Comparison of ENCODE assay signal across 19 cellular contexts in the genomic region with DNA sequence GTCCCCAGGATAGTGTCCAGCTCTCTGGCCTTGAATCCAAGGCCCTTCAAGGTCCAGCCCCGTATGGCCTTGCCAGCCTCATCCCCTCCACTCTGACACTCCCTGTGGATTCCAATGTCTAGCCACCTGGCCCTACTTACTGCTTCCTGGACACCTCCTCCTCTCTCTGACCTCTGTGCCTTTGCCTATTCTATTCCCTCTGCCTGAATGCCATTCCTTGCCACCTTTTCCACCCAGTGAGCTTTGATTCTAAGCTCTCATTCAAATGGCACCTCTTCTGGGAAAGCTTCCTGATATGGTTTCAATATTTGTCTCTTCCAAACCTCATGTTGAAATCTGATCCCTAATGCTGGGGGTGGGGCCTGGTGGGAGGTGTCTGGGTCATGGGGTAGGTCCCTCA.
"Had no signal": no experiment of that assay in that cellular context is flagged by ENCODE, and none has a peak within 500 bp of the region (broad histone marks: within the 10 kb centered on the region; RNA-seq: fewer than 3 reads in every experiment).

No MANE protein-coding gene starts in this region.

- H3K27me3 Mint-ChIP-seq: activated CD4-positive, alpha-beta T cell treated with anti-CD3 and anti-CD28 coated beads for 36 hours; activated naive CD8-positive, alpha-beta T cell had no signal

- H3K9me3 ChIP-seq: body of pancreas, left ventricle myocardium inferior, mucosa of descending colon, tibial nerve had no signal

- H3K4me1 Mint-ChIP-seq: activated CD4-positive, alpha-beta T cell treated with anti-CD3 and anti-CD28 coated beads for 36 hours had no signal

- ATAC-seq: activated CD4-positive, alpha-beta T cell treated with anti-CD3 and anti-CD28 coated beads for 36 hours; body of pancreas; mucosa of descending colon; natural killer cell treated with Interleukin-12 subunit alpha and Interleukin-12 subunit beta and Interleukin-15 and Interleukin-18, amount 100 ng/mL, for 72 hours; right cardiac atrium had no signal

- H3K27ac Mint-ChIP-seq: activated CD4-positive, alpha-beta T cell treated with anti-CD3 and anti-CD28 coated beads for 36 hours; activated naive CD8-positive, alpha-beta T cell; natural killer cell treated with Interleukin-12 subunit alpha and Interleukin-12 subunit beta and Interleukin-15 and Interleukin-18, amount 100 ng/mL, for 72 hours had no signal

- H3K36me3 Mint-ChIP-seq: activated naive CD8-positive, alpha-beta T cell; natural killer cell treated with Interleukin-12 subunit alpha and Interleukin-12 subunit beta and Interleukin-15 and Interleukin-18, amount 100 ng/mL, for 72 hours had no signal

- H3K9me3 Mint-ChIP-seq: natural killer cell treated with Interleukin-12 subunit alpha and Interleukin-12 subunit beta and Interleukin-15 and Interleukin-18, amount 100 ng/mL, for 72 hours had no signal

- H3K4me3 Mint-ChIP-seq: activated CD4-positive, alpha-beta T cell treated with anti-CD3 and anti-CD28 coated beads for 36 hours; activated naive CD8-positive, alpha-beta T cell; natural killer cell treated with Interleukin-12 subunit alpha and Interleukin-12 subunit beta and Interleukin-15 and Interleukin-18, amount 100 ng/mL, for 72 hours had no signal

- DNase-seq: activated CD4-positive, alpha-beta T cell treated with anti-CD3 and anti-CD28 coated beads for 36 hours; activated CD4-positive, CD25-positive, alpha-beta regulatory T cell; activated CD8-positive, alpha-beta memory T cell treated with anti-CD3 and anti-CD28 coated beads for 24 hours; activated effector memory CD4-positive, alpha-beta T cell treated with Interleukin-2 at 50 U/mL for 16 hours; activated naive CD4-positive, alpha-beta T cell treated with Interleukin-2 at 50 U/mL for 16 hours; anterior cingulate cortex; body of pancreas; dermis blood vessel endothelial cell; effector CD4-positive, alpha-beta T cell; islet precursor cell; left ventricle myocardium inferior; mucosa of descending colon; posterior cingulate gyrus; stimulated activated CD4-positive, alpha-beta T cell treated with anti-CD3 and anti-CD28 coated beads, Interleukin-2, amount 100 ng/mL, for 48 hours; stimulated activated naive CD4-positive, alpha-beta T cell treated with Interleukin-2 at 50 U/mL for 16 hours had no signal
